Comparison of ENCODE assay signal across 1 cellular context in the genomic region with DNA sequence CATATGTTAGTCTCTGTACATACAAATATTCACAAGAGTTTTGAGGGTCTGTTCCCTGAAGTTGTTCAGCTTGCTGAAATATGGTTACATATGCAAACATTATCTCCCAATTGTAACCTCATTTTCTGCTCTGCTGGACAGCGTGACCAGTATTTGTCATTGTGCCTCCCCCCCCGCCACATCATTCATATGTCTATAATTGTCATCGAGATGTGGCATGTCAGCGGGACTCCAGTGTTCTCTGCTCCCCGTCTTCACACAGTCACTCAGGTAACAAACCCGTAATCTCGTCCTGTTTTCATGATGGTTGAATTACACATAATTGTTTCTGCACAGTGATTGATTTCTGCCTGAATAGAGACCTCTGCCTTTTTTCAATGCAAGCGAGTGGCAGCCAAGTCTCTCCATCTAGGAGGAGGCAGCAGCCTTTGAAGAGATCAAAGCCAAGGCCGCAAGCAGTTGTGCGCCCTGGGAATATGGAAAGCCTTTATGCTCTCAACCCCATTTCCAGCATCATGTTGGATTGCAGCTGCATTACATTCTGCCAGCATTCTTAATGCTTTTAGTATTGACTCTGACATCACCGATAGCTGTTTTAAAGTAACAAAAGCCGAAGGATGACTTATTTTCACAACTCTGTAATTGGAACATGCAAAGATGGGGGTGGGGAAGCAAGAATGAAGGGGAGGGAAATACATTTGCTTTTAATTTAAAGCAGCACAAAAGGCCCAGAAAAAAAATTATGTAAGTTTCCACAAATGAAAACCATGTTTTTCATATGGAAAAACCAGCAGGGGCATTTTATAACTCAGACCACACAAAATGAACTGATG.
TF ChIP-seq lines count a peak whose summit lies in the region.

No MANE protein-coding gene starts in this region.

TF ChIP-seq in SK-N-SH treated with all-trans-retinoic acid at 6 μM for 48 hours, 23 proteins besides CTCF, POLR2A, EP300 and RAD21 (continued from another document):
- TF ChIP-seq ESRRG (CRISPR knock-in tag; IDR thresholded peaks at IDR 0.05) = no peak
- TF ChIP-seq ZFP30 (CRISPR knock-in tag; IDR thresholded peaks at IDR 0.05) = no peak
- TF ChIP-seq RARB (CRISPR knock-in tag; IDR thresholded peaks at IDR 0.05) = no peak
- no peak for TF ChIP-seq ZNF565 (CRISPR knock-in tag; conservative IDR thresholded peaks at IDR 0.05; ENCODE audit: low read depth)
